Comparison of ENCODE assay signal across 19 cellular contexts in the genomic region with DNA sequence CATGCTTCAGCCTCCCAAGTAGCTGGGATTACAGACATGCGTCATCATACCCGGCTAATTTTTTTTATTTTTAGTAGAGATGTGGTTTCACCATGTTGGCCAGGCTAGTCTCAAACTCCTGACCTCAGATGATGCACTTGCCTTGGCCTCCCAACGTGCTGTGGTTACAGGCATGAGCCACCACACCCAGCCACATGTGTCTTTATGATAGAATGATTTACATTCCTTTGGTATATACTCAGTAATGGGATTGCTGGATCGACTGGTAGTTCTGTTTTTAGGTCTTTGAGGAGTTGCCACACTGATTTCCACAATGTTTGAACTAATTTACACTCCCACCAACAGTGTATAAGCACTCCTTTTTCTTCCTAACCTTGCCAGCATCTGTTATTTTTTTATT.
DNase-seq lines count a peak whose midpoint lies in the region; ATAC-seq and TF ChIP-seq lines count a peak whose summit lies in the region.
"Had no signal": no experiment of that assay in that cellular context is flagged by ENCODE, and none has a peak within 500 bp of the region (broad histone marks: within the 10 kb centered on the region; RNA-seq: fewer than 3 reads in every experiment).

No MANE protein-coding gene starts in this region.

- H3K23ac ChIP-seq in IMR-90 (ENCODE audit: low read depth, low read length): no peak overlapping the region

- H3K18ac ChIP-seq in IMR-90 (ENCODE audit: low read depth, low read length): peak overlapping the region; percentile 42; the same call in 1 of the 2 replicates

- H2BK20ac ChIP-seq in IMR-90 (ENCODE audit: low read depth, low read length): peak overlapping the region; percentile 41; the same call in 1 of the 2 replicates

- H3K4me1 Mint-ChIP-seq in stimulated activated naive CD8-positive, alpha-beta T cell treated with anti-CD3 and anti-CD28 coated beads, Interleukin-15, amount 100 ng/mL, for 72 hours: no peaks in the 10 kb centered on the region
- H3K4me1 Mint-ChIP-seq: activated B cell treated with CpG ODN at 0.5 μM for 24 hours had no signal

- no peak overlapping the region for H3K4me3 Mint-ChIP-seq in stimulated activated naive CD8-positive, alpha-beta T cell treated with anti-CD3 and anti-CD28 coated beads, Interleukin-15, amount 100 ng/mL, for 72 hours
- H3K4me3 Mint-ChIP-seq: activated B cell treated with CpG ODN at 0.5 μM for 24 hours had no signal

- H3K9me3 ChIP-seq in IMR-90 (ENCODE audit: control insufficient read depth, insufficient read depth, low read length): peaks cover 5% of the 10 kb centered on the region; the same call in 1 of the 2 replicates
- H3K9me3 ChIP-seq: transverse colon had no signal

- no peaks in the 10 kb centered on the region for H3K27me3 Mint-ChIP-seq in stimulated activated naive CD8-positive, alpha-beta T cell treated with anti-CD3 and anti-CD28 coated beads, Interleukin-15, amount 100 ng/mL, for 72 hours
- H3K27me3 Mint-ChIP-seq: activated B cell treated with CpG ODN at 0.5 μM for 24 hours had no signal

- CTCF ChIA-PET in IMR-90 (lab: Yijun Ruan, JAX): interaction anchor here (0.6 to 1.8 kb wide), 2 partner anchors 16 to 783 kb away, joined by 5 read pairs; no protein-coding TSS in a partner anchor

- H4K8ac ChIP-seq in IMR-90 (ENCODE audit: low read depth in 2 of 2, low read length in 2 of 2): no peak overlapping the region; a peak in 1 of 4 replicates

- H3K27ac Mint-ChIP-seq in stimulated activated naive CD8-positive, alpha-beta T cell treated with anti-CD3 and anti-CD28 coated beads, Interleukin-15, amount 100 ng/mL, for 72 hours: no peak overlapping the region
- H3K27ac Mint-ChIP-seq: activated B cell treated with CpG ODN at 0.5 μM for 24 hours; activated naive CD4-positive, alpha-beta T cell treated with anti-CD3 and anti-CD28 coated beads, Interleukin-2, amount 50 U/mL, for 72 hours had no signal

- H3K79me1 ChIP-seq in IMR-90 (ENCODE audit: low read depth in 1 of 2, low read length in 2 of 2): 0 out of 4 replicates have a peak, but pooled peaks cover 0 to 9% of the 10 kb centered on the region in 2 experiments

- no peak overlapping the region for H3K9ac ChIP-seq in IMR-90 (ENCODE audit: low read depth, low read length)

- no TSS peak for BruUV-seq in IMR-90 (replicated peaks; lab: Mats Ljungman, UMichigan)

- H2AK5ac ChIP-seq in IMR-90 (ENCODE audit: low read depth, low read length): no peak overlapping the region

- intact Hi-C loops in IMR-90 (cut with micrococcal nuclease): no loop called here

- no peak overlapping the region for H4K91ac ChIP-seq in IMR-90 (ENCODE audit: insufficient read depth, low read depth, low read length)

- H4K20me1 ChIP-seq in IMR-90 (ENCODE audit: insufficient read depth, low read length): no peaks in the 10 kb centered on the region

- no peak; the same call in 1 of the 2 replicates for TF ChIP-seq RAD21 in IMR-90 (IDR thresholded peaks at IDR 0.05; ENCODE audit: low read length)

- H2AK9ac ChIP-seq in IMR-90 (replicated peaks; ENCODE audit: low read depth, low read length, poor library complexity): no peak overlapping the region

- TF ChIP-seq POLR2A in IMR-90 (IDR thresholded peaks at IDR 0.05; ENCODE audit: low read depth, low read length): no peak

- H3K27me3 ChIP-seq in IMR-90 (ENCODE audit: control insufficient read depth, insufficient read depth, low read length): no peaks in the 10 kb centered on the region
- H3K27me3 ChIP-seq: transverse colon had no signal

- H3K9me3 Mint-ChIP-seq in stimulated activated naive CD8-positive, alpha-beta T cell treated with anti-CD3 and anti-CD28 coated beads, Interleukin-15, amount 100 ng/mL, for 72 hours: peaks cover 7 to 22% of the 10 kb centered on the region in 2 donors

- H2BK15ac ChIP-seq in IMR-90 (ENCODE audit: low read depth, low read length): no peak overlapping the region

- TF ChIP-seq CTCF in AG09319 (IDR thresholded peaks at IDR 0.05; ENCODE audit: low read depth, low read length) (no peak), IMR-90 (conservative IDR thresholded peaks at IDR 0.05; ENCODE audit: low read depth, low read length) (no peak), astrocyte of the cerebellum (IDR thresholded peaks at IDR 0.05; ENCODE audit: low read depth, low read length, missing control alignments) (no peak), omental fat pad (IDR thresholded peaks at IDR 0.05) (no peak)

- H3K4me3 ChIP-seq in IMR-90 (ENCODE audit: insufficient read depth, low read depth, low read length) (no peak overlapping the region), astrocyte of the cerebellum (ENCODE audit: low read depth, low read length) (no peak overlapping the region)
- H3K4me3 ChIP-seq: transverse colon had no signal

- WGBS in IMR-90 (ENCODE audit: extremely low coverage in 2 of 2, insufficient read length in 1 of 2), 2 experiments: no CpG with 5 or more reads among the region's 4 CpGs

- DNase-seq in AG09319 (ENCODE audit: extremely low read depth, low read depth): peak; percentile 79
- DNase-seq in IMR-90: peak; percentile 99
- DNase-seq in astrocyte of the cerebellum (ENCODE audit: low read depth): peak; percentile 97
- peak; percentile 91 for DNase-seq in glomerular visceral epithelial cell (ENCODE audit: extremely low spot score)
- no peak for DNase-seq in NCI-H2081 treated with DMSO at 0.1 percent for 48 hours (lab: John Stamatoyannopoulos, UW)
- no peak for DNase-seq in stimulated activated naive CD8-positive, alpha-beta T cell treated with anti-CD3 and anti-CD28 coated beads, Interleukin-15, amount 100 ng/mL, for 72 hours
- no peak for DNase-seq in NCI-H1105 (lab: John Stamatoyannopoulos, UW)
- DNase-seq in omental fat pad (ENCODE audit: low spot score): no peak
- DNase-seq: activated B cell treated with CpG ODN at 0.5 μM for 24 hours; activated CD8-positive, alpha-beta memory T cell treated with anti-CD3 and anti-CD28 coated beads, Interleukin-2, amount 50 U/mL, for 4 hours; cortex of kidney; DMS 273 treated with DMSO at 0.1 percent for 48 hours; KG1; NCI-H2171; posterior cingulate gyrus; stimulated activated CD4-positive, alpha-beta T cell treated with anti-CD3 and anti-CD28 coated beads, Interleukin-2, amount 100 ng/mL, for 24 hours; transverse colon had no signal

- dilution Hi-C loops in IMR-90 (cut with HindIII; ENCODE audit: low sequenced_read_pairs, unreplicated experiment): no loop called here

- in situ Hi-C loops in IMR-90 (cut with MboI; ENCODE audit: low sequenced_read_pairs): no loop called here
- in situ Hi-C loops in astrocyte of the cerebellum (cut with HindIII; ENCODE audit: low sequenced_read_pairs): no loop called here

- H3K4me1 ChIP-seq in IMR-90 (ENCODE audit: control insufficient read depth, insufficient read depth, low read length): no peaks in the 10 kb centered on the region; the same call in 1 of the 2 replicates
- H3K4me1 ChIP-seq: transverse colon had no signal

- 0 out of 2 replicates have a peak overlapping the region, but pooled peaks have one; percentile 22 for H3K4ac ChIP-seq in IMR-90 (ENCODE audit: low read depth, low read length)

- no peak overlapping the region for H4K5ac ChIP-seq in IMR-90 (ENCODE audit: low read depth, low read length)

- H3K36me3 ChIP-seq in IMR-90 (ENCODE audit: control insufficient read depth, insufficient read depth, low read length): no peaks in the 10 kb centered on the region
- H3K36me3 ChIP-seq: transverse colon had no signal

- H2AFZ ChIP-seq in IMR-90 (replicated peaks; ENCODE audit: low read length, poor library complexity): no peak overlapping the region

- peak overlapping the region; percentile 95 for H2BK5ac ChIP-seq in IMR-90 (ENCODE audit: low read depth, low read length, poor library complexity, severe bottlenecking)

- 0 out of 2 replicates have a peak, but pooled peaks cover 3% of the 10 kb centered on the region for H3K9me1 ChIP-seq in IMR-90 (ENCODE audit: insufficient read depth, low read length)

- ATAC-seq in IMR-90 (ENCODE audit: low read depth): peak; percentile 97
- ATAC-seq in stimulated activated naive CD8-positive, alpha-beta T cell treated with anti-CD3 and anti-CD28 coated beads, Interleukin-15, amount 100 ng/mL, for 72 hours: no peak
- ATAC-seq in omental fat pad (ENCODE audit: low FRiP score): no peak
- ATAC-seq: activated naive CD4-positive, alpha-beta T cell treated with anti-CD3 and anti-CD28 coated beads, Interleukin-2, amount 50 U/mL, for 72 hours; SK-N-SH treated with all-trans-retinoic acid at 6 μM for 48 hours had no signal

- POLR2A ChIA-PET in IMR-90 (lab: Charles Lee; ENCODE audit: unreplicated experiment): no interaction called here

- no peak overlapping the region for H3K27ac ChIP-seq in IMR-90 (ENCODE audit: insufficient read depth, low read length)
- H3K27ac ChIP-seq: transverse colon had no signal

- peak overlapping the region; percentile 23; the same call in 1 of the 2 replicates for H2BK120ac ChIP-seq in IMR-90 (ENCODE audit: low read depth, low read length)

- H3K4me2 ChIP-seq in IMR-90 (ENCODE audit: low read depth, low read length): no peak overlapping the region

- H3K14ac ChIP-seq in IMR-90 (replicated peaks; ENCODE audit: low read depth, low read length): no peak overlapping the region

- no peak overlapping the region for H3K56ac ChIP-seq in IMR-90 (ENCODE audit: extremely low read depth, insufficient read depth, low read length)

TF ChIP-seq in IMR-90, 13 proteins besides CTCF, POLR2A, EP300 and RAD21 (continues in another document):
- TF ChIP-seq CHD1 (IDR thresholded peaks at IDR 0.05; ENCODE audit: low read depth, low read length) (no peak), MXI1 (IDR thresholded peaks at IDR 0.05; ENCODE audit: borderline replicate concordance, low read depth, low read length) (peak; percentile 58; the same call in 1 of the 2 replicates), RCOR1 (IDR thresholded peaks at IDR 0.05; ENCODE audit: insufficient replicate concordance, low read length) (peak; percentile 87), SMC3 (IDR thresholded peaks at IDR 0.05; ENCODE audit: low read depth, low read length) (no peak), RFX5 (IDR thresholded peaks at IDR 0.05; ENCODE audit: low read depth, low read length) (no peak), NFE2L2 (IDR thresholded peaks at IDR 0.05; ENCODE audit: low read depth, low read length) (no peak), BHLHE40 (IDR thresholded peaks at IDR 0.05; ENCODE audit: low read depth, low read length) (peak; percentile 94), MAZ (IDR thresholded peaks at IDR 0.05; ENCODE audit: borderline replicate concordance, low read depth, low read length) (no peak)
- TF ChIP-seq, protein P1, sequence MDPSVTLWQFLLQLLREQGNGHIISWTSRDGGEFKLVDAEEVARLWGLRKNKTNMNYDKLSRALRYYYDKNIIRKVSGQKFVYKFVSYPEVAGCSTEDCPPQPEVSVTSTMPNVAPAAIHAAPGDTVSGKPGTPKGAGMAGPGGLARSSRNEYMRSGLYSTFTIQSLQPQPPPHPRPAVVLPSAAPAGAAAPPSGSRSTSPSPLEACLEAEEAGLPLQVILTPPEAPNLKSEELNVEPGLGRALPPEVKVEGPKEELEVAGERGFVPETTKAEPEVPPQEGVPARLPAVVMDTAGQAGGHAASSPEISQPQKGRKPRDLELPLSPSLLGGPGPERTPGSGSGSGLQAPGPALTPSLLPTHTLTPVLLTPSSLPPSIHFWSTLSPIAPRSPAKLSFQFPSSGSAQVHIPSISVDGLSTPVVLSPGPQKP (IDR thresholded peaks at IDR 0.05; ENCODE audit: borderline replicate concordance, low read depth, low read length): no peak

Comparison
In these comparisons a context has a peak if more than half of its experiments do, and no peak if none do; other contexts are left out.
1. DNase-seq: peak in AG09319 (single experiment), IMR-90 (single experiment), astrocyte of the cerebellum (single experiment) and glomerular visceral epithelial cell (single experiment); none in NCI-H2081 treated with DMSO at 0.1 percent for 48 hours (single experiment), stimulated activated naive CD8-positive, alpha-beta T cell treated with anti-CD3 and anti-CD28 coated beads, Interleukin-15, amount 100 ng/mL, for 72 hours (0 of 2), NCI-H1105 (single experiment) and omental fat pad (single experiment).